1 cellular context compared by ENCODE assay signal in the genomic region with DNA sequence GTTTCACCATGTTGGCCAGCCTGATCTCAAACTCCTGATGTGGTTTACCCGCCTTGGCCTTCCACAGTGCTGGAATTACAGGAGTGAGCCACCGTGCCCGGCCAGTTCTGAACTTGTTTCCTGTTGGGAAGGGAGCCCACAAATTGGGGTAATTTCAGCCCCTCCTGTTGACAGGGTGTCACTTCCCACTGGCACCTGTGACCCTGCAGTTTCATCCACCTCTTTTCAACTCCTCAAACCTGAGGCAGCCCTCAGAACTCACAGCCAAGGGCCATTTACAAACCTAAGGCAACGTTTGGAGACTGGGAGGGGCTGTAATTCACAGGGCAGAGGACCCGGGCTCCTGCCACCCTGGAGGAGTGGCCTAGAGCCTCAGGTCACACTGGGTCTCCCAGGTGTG.
TF ChIP-seq lines count a peak whose summit lies in the region.

No MANE protein-coding gene starts in this region.

TF ChIP-seq in WTC11, 78 proteins besides CTCF, POLR2A, EP300 and RAD21 (continued from another document):
- TF ChIP-seq ZNF532 (CRISPR knock-in tag; IDR thresholded peaks at IDR 0.05; ENCODE audit: borderline replicate concordance) (no peak), NFYB (CRISPR knock-in tag; conservative IDR thresholded peaks at IDR 0.05; ENCODE audit: low read depth) (no peak), FOXP4 (CRISPR knock-in tag; IDR thresholded peaks at IDR 0.05) (no peak), ZNF121 (CRISPR knock-in tag; IDR thresholded peaks at IDR 0.05) (no peak), ZNF138 (CRISPR knock-in tag; conservative IDR thresholded peaks at IDR 0.05) (no peak), HMGA2 (CRISPR knock-in tag; IDR thresholded peaks at IDR 0.05) (no peak), USF2 (CRISPR knock-in tag; IDR thresholded peaks at IDR 0.05) (no peak), CREB1 (CRISPR knock-in tag; IDR thresholded peaks at IDR 0.05) (no peak), GABPB1 (CRISPR knock-in tag; IDR thresholded peaks at IDR 0.05) (no peak), TCF7 (CRISPR knock-in tag; IDR thresholded peaks at IDR 0.05; ENCODE audit: low read depth) (no peak), SP1 (CRISPR knock-in tag; conservative IDR thresholded peaks at IDR 0.05) (no peak), SMAD4 (CRISPR knock-in tag; IDR thresholded peaks at IDR 0.05) (no peak)
- TF ChIP-seq, protein P1, sequence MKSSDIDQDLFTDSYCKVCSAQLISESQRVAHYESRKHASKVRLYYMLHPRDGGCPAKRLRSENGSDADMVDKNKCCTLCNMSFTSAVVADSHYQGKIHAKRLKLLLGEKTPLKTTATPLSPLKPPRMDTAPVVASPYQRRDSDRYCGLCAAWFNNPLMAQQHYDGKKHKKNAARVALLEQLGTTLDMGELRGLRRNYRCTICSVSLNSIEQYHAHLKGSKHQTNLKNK (CRISPR knock-in tag; IDR thresholded peaks at IDR 0.05), result no peak
- TF ChIP-seq, protein P2, sequence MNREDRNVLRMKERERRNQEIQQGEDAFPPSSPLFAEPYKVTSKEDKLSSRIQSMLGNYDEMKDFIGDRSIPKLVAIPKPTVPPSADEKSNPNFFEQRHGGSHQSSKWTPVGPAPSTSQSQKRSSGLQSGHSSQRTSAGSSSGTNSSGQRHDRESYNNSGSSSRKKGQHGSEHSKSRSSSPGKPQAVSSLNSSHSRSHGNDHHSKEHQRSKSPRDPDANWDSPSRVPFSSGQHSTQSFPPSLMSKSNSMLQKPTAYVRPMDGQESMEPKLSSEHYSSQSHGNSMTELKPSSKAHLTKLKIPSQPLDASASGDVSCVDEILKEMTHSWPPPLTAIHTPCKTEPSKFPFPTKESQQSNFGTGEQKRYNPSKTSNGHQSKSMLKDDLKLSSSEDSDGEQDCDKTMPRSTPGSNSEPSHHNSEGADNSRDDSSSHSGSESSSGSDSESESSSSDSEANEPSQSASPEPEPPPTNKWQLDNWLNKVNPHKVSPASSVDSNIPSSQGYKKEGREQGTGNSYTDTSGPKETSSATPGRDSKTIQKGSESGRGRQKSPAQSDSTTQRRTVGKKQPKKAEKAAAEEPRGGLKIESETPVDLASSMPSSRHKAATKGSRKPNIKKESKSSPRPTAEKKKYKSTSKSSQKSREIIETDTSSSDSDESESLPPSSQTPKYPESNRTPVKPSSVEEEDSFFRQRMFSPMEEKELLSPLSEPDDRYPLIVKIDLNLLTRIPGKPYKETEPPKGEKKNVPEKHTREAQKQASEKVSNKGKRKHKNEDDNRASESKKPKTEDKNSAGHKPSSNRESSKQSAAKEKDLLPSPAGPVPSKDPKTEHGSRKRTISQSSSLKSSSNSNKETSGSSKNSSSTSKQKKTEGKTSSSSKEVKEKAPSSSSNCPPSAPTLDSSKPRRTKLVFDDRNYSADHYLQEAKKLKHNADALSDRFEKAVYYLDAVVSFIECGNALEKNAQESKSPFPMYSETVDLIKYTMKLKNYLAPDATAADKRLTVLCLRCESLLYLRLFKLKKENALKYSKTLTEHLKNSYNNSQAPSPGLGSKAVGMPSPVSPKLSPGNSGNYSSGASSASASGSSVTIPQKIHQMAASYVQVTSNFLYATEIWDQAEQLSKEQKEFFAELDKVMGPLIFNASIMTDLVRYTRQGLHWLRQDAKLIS (CRISPR knock-in tag; IDR thresholded peaks at IDR 0.05; ENCODE audit: borderline replicate concordance), result no peak
